In genomic region chr2:218960196-218961165, GRCh38 we compare ENCODE assay signal across 9 cellular contexts. TPM values are rescaled to one million over a fixed set of nuclear protein-coding genes. Genes with fewer than 3 reads are reported as not detected.
DNase-seq lines count a peak whose midpoint lies in the region; ATAC-seq and TF ChIP-seq lines count a peak whose summit lies in the region.
"Had no signal": no experiment of that assay in that cellular context is flagged by ENCODE, and none has a peak within 500 bp of the region (broad histone marks: within the 10 kb centered on the region; RNA-seq: fewer than 3 reads in every experiment).

No MANE protein-coding gene starts in this region.

- H2AK9ac ChIP-seq in IMR-90 (replicated peaks; ENCODE audit: low read depth, low read length, poor library complexity), result no peak overlapping the region

- no peaks in the 10 kb centered on the region for H3K79me1 ChIP-seq in IMR-90 (ENCODE audit: low read depth in 1 of 2, low read length in 2 of 2)

- no peak overlapping the region for H3K4ac ChIP-seq in IMR-90 (ENCODE audit: low read depth, low read length)

- H2BK5ac ChIP-seq in IMR-90 (ENCODE audit: low read depth, low read length, poor library complexity, severe bottlenecking), result no peak overlapping the region

- H3K4me3 ChIP-seq in Caco-2 (ENCODE audit: low read depth, low read length) (peak overlapping the region; percentile 52), IMR-90 (ENCODE audit: insufficient read depth, low read depth, low read length) (no peak overlapping the region)

- H3K9ac ChIP-seq in IMR-90 (ENCODE audit: low read depth, low read length), result no peak overlapping the region

- WGBS in IMR-90 (ENCODE audit: extremely low coverage in 2 of 2, insufficient read length in 1 of 2), 2 experiments, result 4% methylated on average over 48 of the region's 105 CpGs; no CpG with 5 or more reads in 1 of the 2 experiments

- H2BK20ac ChIP-seq in IMR-90 (ENCODE audit: low read depth, low read length), result no peak overlapping the region

- H3K27ac ChIP-seq in IMR-90 (ENCODE audit: insufficient read depth, low read length), result no peak overlapping the region

- peak overlapping the region; percentile 29 for H2AFZ ChIP-seq in IMR-90 (replicated peaks; ENCODE audit: low read length, poor library complexity)

- no peak overlapping the region for H3K14ac ChIP-seq in IMR-90 (replicated peaks; ENCODE audit: low read depth, low read length)

- peak overlapping the region; percentile 71 for H3K4me3 Mint-ChIP-seq in Caco-2 (ENCODE audit: unreplicated experiment)
- H3K4me3 Mint-ChIP-seq in activated naive CD8-positive, alpha-beta T cell treated with anti-CD3 and anti-CD28 coated beads, Interleukin-2, amount 10 ng/mL, durations not matched to agents 7 days and 5 days, result peak overlapping the region; percentile 4
- peak overlapping the region; percentile 42 for H3K4me3 Mint-ChIP-seq in natural killer cell treated with Interleukin-12 subunit alpha and Interleukin-12 subunit beta and Interleukin-15 and Interleukin-18, amount 100 ng/mL, for 72 hours

- no peak overlapping the region for H4K91ac ChIP-seq in IMR-90 (ENCODE audit: insufficient read depth, low read depth, low read length)

- peaks cover 27% of the 10 kb centered on the region for H3K27me3 Mint-ChIP-seq in Caco-2 (ENCODE audit: insufficient read depth, unreplicated experiment)
- peaks cover 75% of the 10 kb centered on the region for H3K27me3 Mint-ChIP-seq in activated naive CD8-positive, alpha-beta T cell treated with anti-CD3 and anti-CD28 coated beads, Interleukin-2, amount 10 ng/mL, durations not matched to agents 7 days and 5 days
- H3K27me3 Mint-ChIP-seq in natural killer cell treated with Interleukin-12 subunit alpha and Interleukin-12 subunit beta and Interleukin-15 and Interleukin-18, amount 100 ng/mL, for 72 hours, result peaks cover 46 to 67% of the 10 kb centered on the region in 2 donors

- no peaks in the 10 kb centered on the region; the same call in 1 of the 2 replicates for H4K20me1 ChIP-seq in IMR-90 (ENCODE audit: insufficient read depth, low read length)

- in situ Hi-C loops in IMR-90 (cut with MboI; ENCODE audit: low sequenced_read_pairs), result no loop called here

- no peak for TF ChIP-seq CTCF in Caco-2 (IDR thresholded peaks at IDR 0.05; ENCODE audit: insufficient read depth in 1 of 2, low read depth in 1 of 2, low read length in 1 of 2, severe bottlenecking in 1 of 2, unreplicated experiment in 1 of 2)
- no peak for TF ChIP-seq CTCF in IMR-90 (conservative IDR thresholded peaks at IDR 0.05; ENCODE audit: low read depth, low read length)

- H3K27me3 ChIP-seq in Caco-2 (replicated peaks; ENCODE audit: control insufficient read depth, insufficient read depth, low read length), result peaks cover 5% of the 10 kb centered on the region
- peaks cover 64% of the 10 kb centered on the region for H3K27me3 ChIP-seq in IMR-90 (ENCODE audit: control insufficient read depth, insufficient read depth, low read length)

- ATAC-seq in IMR-90 (ENCODE audit: low read depth), result no peak
- ATAC-seq in activated naive CD8-positive, alpha-beta T cell treated with anti-CD3 and anti-CD28 coated beads, Interleukin-2, amount 10 ng/mL, durations not matched to agents 7 days and 5 days (ENCODE audit: low read depth), result no peak
- ATAC-seq in natural killer cell treated with Interleukin-12 subunit alpha and Interleukin-12 subunit beta and Interleukin-15 and Interleukin-18, amount 100 ng/mL, for 72 hours, result no peak
- ATAC-seq in GM21526 (IDR thresholded peaks at IDR 0.05; ENCODE audit: low FRiP score, unreplicated experiment), result no peak

- H3K23ac ChIP-seq in IMR-90 (ENCODE audit: low read depth, low read length), result no peak overlapping the region

- no peaks in the 10 kb centered on the region for H3K9me3 Mint-ChIP-seq in Caco-2 (ENCODE audit: unreplicated experiment)
- no peaks in the 10 kb centered on the region for H3K9me3 Mint-ChIP-seq in activated naive CD8-positive, alpha-beta T cell treated with anti-CD3 and anti-CD28 coated beads, Interleukin-2, amount 10 ng/mL, durations not matched to agents 7 days and 5 days
- H3K9me3 Mint-ChIP-seq in natural killer cell treated with Interleukin-12 subunit alpha and Interleukin-12 subunit beta and Interleukin-15 and Interleukin-18, amount 100 ng/mL, for 72 hours, result no peaks in the 10 kb centered on the region

- intact Hi-C loops in Caco-2 (cut with micrococcal nuclease; ENCODE audit: unreplicated experiment) (loop anchor here (5.0 to 10.0 kb wide), 2 partner anchors 63 to 246 kb away; partner anchors contain the start of gene TTLL4), IMR-90 (cut with micrococcal nuclease) (no loop called here)

- no peak overlapping the region for H3K56ac ChIP-seq in IMR-90 (ENCODE audit: extremely low read depth, insufficient read depth, low read length)

- no peak overlapping the region for H2BK15ac ChIP-seq in IMR-90 (ENCODE audit: low read depth, low read length)

- H4K8ac ChIP-seq in IMR-90 (ENCODE audit: low read depth in 2 of 2, low read length in 2 of 2), result no peak overlapping the region

- peaks cover 38% of the 10 kb centered on the region for H3K4me1 ChIP-seq in Caco-2
- H3K4me1 ChIP-seq in IMR-90 (ENCODE audit: control insufficient read depth, insufficient read depth, low read length), result no peaks in the 10 kb centered on the region

- H3K18ac ChIP-seq in IMR-90 (ENCODE audit: low read depth, low read length), result no peak overlapping the region

- no peak overlapping the region for H2AK5ac ChIP-seq in IMR-90 (ENCODE audit: low read depth, low read length)

- H3K4me2 ChIP-seq in IMR-90 (ENCODE audit: low read depth, low read length), result no peak overlapping the region

- peaks cover 8% of the 10 kb centered on the region for H3K36me3 Mint-ChIP-seq in Caco-2 (ENCODE audit: insufficient read depth, unreplicated experiment)
- H3K36me3 Mint-ChIP-seq in activated naive CD8-positive, alpha-beta T cell treated with anti-CD3 and anti-CD28 coated beads, Interleukin-2, amount 10 ng/mL, durations not matched to agents 7 days and 5 days, result no peaks in the 10 kb centered on the region
- H3K36me3 Mint-ChIP-seq in natural killer cell treated with Interleukin-12 subunit alpha and Interleukin-12 subunit beta and Interleukin-15 and Interleukin-18, amount 100 ng/mL, for 72 hours, result no peaks in the 10 kb centered on the region

- H4K5ac ChIP-seq in IMR-90 (ENCODE audit: low read depth, low read length), result no peak overlapping the region

- BruUV-seq in Caco-2 (replicated peaks; lab: Mats Ljungman, UMichigan) (no TSS peak), IMR-90 (replicated peaks; lab: Mats Ljungman, UMichigan) (no TSS peak)

- no peaks in the 10 kb centered on the region for H3K9me3 ChIP-seq in Caco-2
- no peaks in the 10 kb centered on the region for H3K9me3 ChIP-seq in IMR-90 (ENCODE audit: control insufficient read depth, insufficient read depth, low read length)

- DNase-seq in Caco-2, result peak in 1 of 2 experiments; percentile 29
- no peak for DNase-seq in IMR-90
- no peak for DNase-seq in activated naive CD8-positive, alpha-beta T cell treated with anti-CD3 and anti-CD28 coated beads, Interleukin-2, amount 10 ng/mL, durations not matched to agents 7 days and 5 days
- DNase-seq in natural killer cell treated with Interleukin-12 subunit alpha and Interleukin-12 subunit beta and Interleukin-15 and Interleukin-18, amount 100 ng/mL, for 72 hours (ENCODE audit: low spot score), result no peak
- no peak for DNase-seq in NCI-H2107 (lab: John Stamatoyannopoulos, UW)
- DNase-seq in ureter (ENCODE audit: low spot score), result no peak
- DNase-seq in cerebellar nuclear complex (lab: John Stamatoyannopoulos, UW), result no peak

- no peak overlapping the region for H3K27ac Mint-ChIP-seq in Caco-2 (ENCODE audit: unreplicated experiment)
- no peak overlapping the region for H3K27ac Mint-ChIP-seq in activated naive CD8-positive, alpha-beta T cell treated with anti-CD3 and anti-CD28 coated beads, Interleukin-2, amount 10 ng/mL, durations not matched to agents 7 days and 5 days
- H3K27ac Mint-ChIP-seq in natural killer cell treated with Interleukin-12 subunit alpha and Interleukin-12 subunit beta and Interleukin-15 and Interleukin-18, amount 100 ng/mL, for 72 hours, result no peak overlapping the region

- dilution Hi-C loops in IMR-90 (cut with HindIII; ENCODE audit: low sequenced_read_pairs, unreplicated experiment), result no loop called here

- TF ChIP-seq RAD21 in IMR-90 (IDR thresholded peaks at IDR 0.05; ENCODE audit: low read length), result no peak

- no peak overlapping the region for H2BK120ac ChIP-seq in IMR-90 (ENCODE audit: low read depth, low read length)

- no peak for TF ChIP-seq POLR2A in IMR-90 (IDR thresholded peaks at IDR 0.05; ENCODE audit: low read depth, low read length)

- H3K36me3 ChIP-seq in Caco-2 (ENCODE audit: control insufficient read depth, insufficient read depth, low read length) (no peaks in the 10 kb centered on the region), IMR-90 (ENCODE audit: control insufficient read depth, insufficient read depth, low read length) (no peaks in the 10 kb centered on the region)

- peaks cover 16% of the 10 kb centered on the region for H3K4me1 Mint-ChIP-seq in Caco-2 (ENCODE audit: low read depth, unreplicated experiment)
- H3K4me1 Mint-ChIP-seq in activated naive CD8-positive, alpha-beta T cell treated with anti-CD3 and anti-CD28 coated beads, Interleukin-2, amount 10 ng/mL, durations not matched to agents 7 days and 5 days, result peaks cover 5% of the 10 kb centered on the region
- H3K4me1 Mint-ChIP-seq in natural killer cell treated with Interleukin-12 subunit alpha and Interleukin-12 subunit beta and Interleukin-15 and Interleukin-18, amount 100 ng/mL, for 72 hours (ENCODE audit: low read depth in 2 of 2), result peaks cover 0 to 9% of the 10 kb centered on the region in 2 donors

- 0 out of 2 replicates have a peak, but pooled peaks cover 4% of the 10 kb centered on the region for H3K9me1 ChIP-seq in IMR-90 (ENCODE audit: insufficient read depth, low read length)

- CTCF ChIA-PET in Caco-2 (lab: Charles Lee) (interaction anchor here (1.7 to 2.3 kb wide), 2 partner anchors 20 to 62 kb away, joined by 8 to 11 read pairs; no protein-coding TSS in a partner anchor), IMR-90 (lab: Yijun Ruan, JAX) (interaction anchor here (0.6 kb wide), 1 partner anchor 199 kb away, joined by 3 read pairs; no protein-coding TSS in a partner anchor)

- POLR2A ChIA-PET in Caco-2 (lab: Charles Lee) (no interaction called here), IMR-90 (lab: Charles Lee; ENCODE audit: unreplicated experiment) (no interaction called here)
- POLR2A ChIA-PET in activated naive CD8-positive, alpha-beta T cell treated with anti-CD3 and anti-CD28 coated beads, Interleukin-2, amount 10 ng/mL, durations not matched to agents 7 days and 5 days (lab: Charles Lee), result no interaction called here

RNA-seq across cellular contexts. Expression of gene CDK5R2, which starts 1.0 kb away (rescaled TPM):
- total RNA-seq in Caco-2 (2022), result 0.18 and 0.21 TPM in 2 replicates
- not detected in 2 replicates for total RNA-seq in IMR-90 (2012; rRNA removed)
- polyA plus RNA-seq in IMR-90 (2012; rRNA removed), result not detected in 2 replicates
- polyA plus RNA-seq in IMR-90 (2012; cell fraction: cytosol; rRNA removed), result 0.09 and 0.21 TPM in 2 replicates
- polyA plus RNA-seq in IMR-90 (2012; cell fraction: nucleus; rRNA removed; ENCODE audit: low replicate concordance), result 0.03 and 0.07 TPM in 2 replicates
- not detected for total RNA-seq in activated naive CD8-positive, alpha-beta T cell treated with anti-CD3 and anti-CD28 coated beads, Interleukin-2, amount 10 ng/mL, durations not matched to agents 7 days and 5 days
- total RNA-seq in natural killer cell treated with Interleukin-12 subunit alpha and Interleukin-12 subunit beta and Interleukin-15 and Interleukin-18, amount 100 ng/mL, for 72 hours, result not detected
- not detected for total RNA-seq in ureter
- total RNA-seq: posterior vena cava had no signal

RNA-seq across cellular contexts. Expression of gene FEV, which starts 24.5 kb away (rescaled TPM):
- total RNA-seq in Caco-2 (2022), result not detected in 2 replicates
- not detected in 2 replicates for total RNA-seq in IMR-90 (2012; rRNA removed)
- polyA plus RNA-seq in IMR-90 (2012; rRNA removed), result not detected in 2 replicates
- not detected in 2 replicates for polyA plus RNA-seq in IMR-90 (2012; cell fraction: cytosol; rRNA removed)
- not detected in 2 replicates for polyA plus RNA-seq in IMR-90 (2012; cell fraction: nucleus; rRNA removed; ENCODE audit: low replicate concordance)
- total RNA-seq in activated naive CD8-positive, alpha-beta T cell treated with anti-CD3 and anti-CD28 coated beads, Interleukin-2, amount 10 ng/mL, durations not matched to agents 7 days and 5 days, result not detected
- not detected for total RNA-seq in natural killer cell treated with Interleukin-12 subunit alpha and Interleukin-12 subunit beta and Interleukin-15 and Interleukin-18, amount 100 ng/mL, for 72 hours
- total RNA-seq in ureter, result not detected
- total RNA-seq: posterior vena cava had no signal

RNA-seq across cellular contexts. Expression of gene CRYBA2, which starts 32.7 kb away (rescaled TPM):
- total RNA-seq in Caco-2 (2022) (0.59 TPM in 1 of 2 replicates, not detected in the other), IMR-90 (2012; rRNA removed) (not detected in 2 replicates), ureter (not detected)
- polyA plus RNA-seq in IMR-90 (2012; rRNA removed), result not detected in 2 replicates
- not detected in 2 replicates for polyA plus RNA-seq in IMR-90 (2012; cell fraction: cytosol; rRNA removed)
- polyA plus RNA-seq in IMR-90 (2012; cell fraction: nucleus; rRNA removed; ENCODE audit: low replicate concordance), result not detected in 2 replicates
- not detected for total RNA-seq in activated naive CD8-positive, alpha-beta T cell treated with anti-CD3 and anti-CD28 coated beads, Interleukin-2, amount 10 ng/mL, durations not matched to agents 7 days and 5 days
- total RNA-seq in natural killer cell treated with Interleukin-12 subunit alpha and Interleukin-12 subunit beta and Interleukin-15 and Interleukin-18, amount 100 ng/mL, for 72 hours, result not detected
- total RNA-seq: posterior vena cava had no signal

Comparison
In these comparisons a context has a peak if more than half of its experiments do, and no peak if none do; other contexts are left out.
1. H3K4me3 Mint-ChIP-seq: peak in every context shown above with its lines; median percentile 71 in Caco-2; 42 in natural killer cell treated with Interleukin-12 subunit alpha and Interleukin-12 subunit beta and Interleukin-15 and Interleukin-18, amount 100 ng/mL, for 72 hours; 4 in activated naive CD8-positive, alpha-beta T cell treated with anti-CD3 and anti-CD28 coated beads, Interleukin-2, amount 10 ng/mL, durations not matched to agents 7 days and 5 days.